ENCODE assay signal across 8 cellular contexts in the genomic region with DNA sequence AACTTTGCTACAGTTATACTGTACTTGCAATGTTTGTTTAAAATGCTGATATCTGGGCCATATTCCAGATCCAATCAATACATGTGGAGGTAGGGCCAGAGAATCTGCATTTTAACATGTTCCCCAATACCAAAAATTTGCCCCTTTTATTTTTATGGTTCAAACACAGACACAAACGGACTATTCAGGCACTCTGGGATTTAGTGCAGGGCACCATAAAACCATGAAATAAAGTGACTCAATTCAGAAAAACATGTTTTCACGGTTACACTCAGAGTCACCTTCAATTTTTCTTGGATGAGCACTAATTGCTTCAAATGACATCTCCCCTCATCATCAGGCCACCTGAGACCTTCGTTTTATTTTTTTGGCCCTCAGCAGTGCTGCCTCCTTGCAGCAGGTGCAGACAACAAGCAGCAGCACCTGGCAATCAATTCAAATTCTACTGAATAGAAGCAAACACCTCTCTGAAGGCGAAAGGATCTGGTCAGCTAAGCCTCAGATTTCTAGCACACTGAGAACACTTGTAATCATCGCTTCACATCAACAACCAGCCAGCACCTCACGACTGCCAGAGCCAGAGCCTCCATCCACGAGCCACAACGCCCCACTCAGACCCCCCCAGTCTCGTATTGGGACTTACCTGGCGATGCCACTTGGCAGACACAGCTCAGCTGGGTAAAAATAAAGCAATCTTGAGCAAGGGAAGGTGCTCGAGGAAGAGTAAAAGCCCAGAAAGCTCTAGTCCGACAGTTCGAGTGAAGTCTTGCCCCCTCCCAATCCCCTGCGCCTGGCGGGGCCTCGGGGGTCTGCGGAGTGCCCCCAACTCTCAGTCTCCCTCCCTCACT. TPM values are rescaled to one million over a fixed set of nuclear protein-coding genes. Genes with fewer than 3 reads are reported as not detected.
DNase-seq lines count a peak whose midpoint lies in the region; ATAC-seq and TF ChIP-seq lines count a peak whose summit lies in the region.

No MANE protein-coding gene starts in this region.

- H3K4me1 ChIP-seq in BE2C (no peaks in the 10 kb centered on the region), SJSA1 (replicated peaks) (peaks cover 8% of the 10 kb centered on the region; the same call in 1 of the 2 replicates), left lung (peaks cover 0 to 22% of the 10 kb centered on the region in 2 donors), stomach smooth muscle (ENCODE audit: control insufficient read depth, insufficient read depth, low read length) (peaks cover 7% of the 10 kb centered on the region)

- peak overlapping the region; percentile 84 to 95 (median 94) for H3K4me3 Mint-ChIP-seq in brain

- no peak for ATAC-seq in left lung
- no peak for ATAC-seq in HG02938 (IDR thresholded peaks at IDR 0.05; ENCODE audit: unreplicated experiment)

- H3K27ac ChIP-seq in HL-60 (replicated peaks) (0 out of 2 replicates have a peak overlapping the region, but pooled peaks have one; percentile 48), SJSA1 (no peak overlapping the region), left lung (no peak overlapping the region), stomach smooth muscle (ENCODE audit: low read length) (peak overlapping the region; percentile 37)

- H3K9me3 Mint-ChIP-seq in brain: peaks cover 0 to 7% (median 0%) of the 10 kb centered on the region in 5 experiments

- H3K36me3 ChIP-seq in BE2C: no peaks in the 10 kb centered on the region
- H3K36me3 ChIP-seq in SJSA1: no peaks in the 10 kb centered on the region
- H3K36me3 ChIP-seq in left lung: no peaks in the 10 kb centered on the region
- no peaks in the 10 kb centered on the region for H3K36me3 ChIP-seq in stomach smooth muscle (ENCODE audit: control insufficient read depth in 2 of 2, insufficient read depth in 2 of 2, low read length in 2 of 2)

- DNase-seq in BE2C: no peak
- peak in 1 of 2 experiments; percentile 7 for DNase-seq in HL-60 (ENCODE audit: low read depth in 1 of 2, low spot score in 1 of 2)
- DNase-seq in SJSA1 (ENCODE audit: low read depth in 1 of 2, low spot score in 2 of 2): peak in 1 of 2 experiments; percentile 4
- DNase-seq in left lung: no peak
- DNase-seq in SW 1271 (lab: John Stamatoyannopoulos, UW): no peak

- H3K4me3 ChIP-seq in BE2C (ENCODE audit: low read depth, low read length) (peak overlapping the region; percentile 75), HL-60 (replicated peaks; ENCODE audit: insufficient read depth, low read length) (peak overlapping the region; percentile 99), SJSA1 (peak overlapping the region; percentile 66), left lung (peak overlapping the region; percentile 85 to 97), stomach smooth muscle (ENCODE audit: low read length in 2 of 2) (peak overlapping the region; percentile 94 to 95)

- H3K36me3 Mint-ChIP-seq in brain: no peaks in the 10 kb centered on the region

- H3K9me3 ChIP-seq in BE2C: no peaks in the 10 kb centered on the region
- H3K9me3 ChIP-seq in SJSA1 (replicated peaks): no peaks in the 10 kb centered on the region
- H3K9me3 ChIP-seq in left lung: no peaks in the 10 kb centered on the region
- no peaks in the 10 kb centered on the region for H3K9me3 ChIP-seq in stomach smooth muscle (ENCODE audit: control insufficient read depth in 2 of 2, low read length in 2 of 2)

- H3K9ac ChIP-seq in stomach smooth muscle (ENCODE audit: low read length in 2 of 2): peak overlapping the region; percentile 83 to 86

- peak overlapping the region in 4 of 5 experiments; percentile 7 to 45 (median 26) for H3K27ac Mint-ChIP-seq in brain

- TF ChIP-seq CTCF in BE2C (IDR thresholded peaks at IDR 0.05; ENCODE audit: low read depth, low read length) (no peak), HL-60 (IDR thresholded peaks at IDR 0.05; ENCODE audit: insufficient read depth, low read length) (no peak), brain (conservative IDR thresholded peaks at IDR 0.05) (no peak), left lung (IDR thresholded peaks at IDR 0.05) (no peak)

- peaks cover 42% of the 10 kb centered on the region for H3K27me3 Mint-ChIP-seq in brain

- H3K27me3 ChIP-seq in BE2C (peaks cover 46% of the 10 kb centered on the region), HL-60 (ENCODE audit: insufficient read depth, poor library complexity, severe bottlenecking) (no peaks in the 10 kb centered on the region), SJSA1 (replicated peaks) (peaks cover 21% of the 10 kb centered on the region), left lung (no peaks in the 10 kb centered on the region), stomach smooth muscle (ENCODE audit: control insufficient read depth in 1 of 2, insufficient read depth in 2 of 2, low read length in 2 of 2) (no peaks in the 10 kb centered on the region)

- intact Hi-C loops in left lung (cut with DNase I): no loop called here

- H3K4me1 Mint-ChIP-seq in brain: peaks cover 28% of the 10 kb centered on the region

RNA-seq across cellular contexts. Expression of a gene that starts 1.1 kb away (rescaled TPM):
- 0.49 TPM for polyA plus RNA-seq in BE2C (2012; ENCODE audit: insufficient read depth, insufficient read length, low read depth)
- 3.1 and 4.4 TPM in 2 replicates for total RNA-seq in SJSA1 (2014; rRNA removed; shearing (Covaris generic))
- polyA plus RNA-seq in brain (ENCODE audit: insufficient read depth, low read depth, low replicate concordance): 5.4 TPM
- total RNA-seq in left lung: 1 to 10 TPM; 5.8 to 8.3 TPM

Comparison
In these comparisons a context has a peak if more than half of its experiments do, and no peak if none do; other contexts are left out.
1. H3K27ac ChIP-seq: peak in HL-60 (single experiment) and stomach smooth muscle (single experiment); none in SJSA1 (single experiment) and left lung (0 of 2).
2. Peak in every context shown above with its lines, with median percentiles within 50 percentile points of each other: H3K4me3 ChIP-seq.